9 cellular contexts compared by ENCODE assay signal in the genomic region with DNA sequence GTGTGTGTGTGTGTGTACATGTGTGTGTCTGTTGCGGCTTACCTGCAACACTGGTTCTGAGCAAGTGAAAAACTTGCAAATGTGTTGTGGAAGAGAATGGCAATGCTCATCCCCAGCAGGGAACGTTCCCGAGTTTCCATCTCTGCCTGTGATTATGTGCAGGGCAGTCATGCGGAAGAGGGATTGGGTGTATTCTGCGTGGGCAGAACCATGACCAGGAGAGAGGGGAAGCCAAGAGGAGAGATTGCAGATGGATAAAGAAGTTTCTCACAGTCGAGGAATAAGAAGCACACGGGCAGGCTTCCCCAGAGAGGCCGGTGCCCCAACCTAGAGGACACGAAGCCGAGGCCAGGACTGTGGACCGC.
DNase-seq lines count a peak whose midpoint lies in the region; ATAC-seq and TF ChIP-seq lines count a peak whose summit lies in the region.
"Had no signal": no experiment of that assay in that cellular context is flagged by ENCODE, and none has a peak within 500 bp of the region (broad histone marks: within the 10 kb centered on the region; RNA-seq: fewer than 3 reads in every experiment).

No MANE protein-coding gene starts in this region.

- H3F3A ChIP-seq in MM.1S (ENCODE audit: insufficient read depth, low read length) = peaks cover 13% of the 10 kb centered on the region; the same call in 1 of the 2 replicates

- no peak overlapping the region for H3K4me3 ChIP-seq in BLaER1
- H3K4me3 ChIP-seq in brain microvascular endothelial cell (ENCODE audit: low read depth, low read length) = peak overlapping the region; percentile 20
- H3K4me3 ChIP-seq in psoas muscle = peak overlapping the region; percentile 39
- H3K4me3 ChIP-seq in MM.1S (ENCODE audit: low read length) = no peak overlapping the region

- peaks cover 100% of the 10 kb centered on the region for H3K4me1 ChIP-seq in BLaER1
- H3K4me1 ChIP-seq in psoas muscle = peaks cover 99% of the 10 kb centered on the region
- H3K4me1 ChIP-seq in MM.1S (ENCODE audit: low read length) = peaks cover 11% of the 10 kb centered on the region; the same call in 1 of the 2 replicates

- H3K79me2 ChIP-seq in MM.1S (ENCODE audit: low read length) = no peaks in the 10 kb centered on the region

- H3K27ac ChIP-seq in BLaER1 = peak overlapping the region; percentile 82
- peak overlapping the region; percentile 95 for H3K27ac ChIP-seq in brain microvascular endothelial cell
- peak overlapping the region; percentile 80 for H3K27ac ChIP-seq in psoas muscle
- H3K27ac ChIP-seq in MM.1S (ENCODE audit: low read length) = no peak overlapping the region

- H3K9me3 ChIP-seq in BLaER1 (peaks cover 3% of the 10 kb centered on the region; the same call in 1 of the 2 replicates), psoas muscle (no peaks in the 10 kb centered on the region), MM.1S (replicated peaks; ENCODE audit: insufficient read depth, low read length) (no peaks in the 10 kb centered on the region)

- ATAC-seq in left ventricle myocardium superior (peak; percentile 13), psoas muscle (peak; percentile 17 to 27 (median 22)), HG02884 (IDR thresholded peaks at IDR 0.05; ENCODE audit: unreplicated experiment) (no peak)

- in situ Hi-C loops in brain microvascular endothelial cell (cut with HindIII; ENCODE audit: low pct_ligation_motif_present, low sequenced_read_pairs) = no loop called here

- H3K9ac ChIP-seq in BLaER1 = peak overlapping the region; percentile 59; the same call in 1 of the 2 replicates
- no peak overlapping the region for H3K9ac ChIP-seq in MM.1S (ENCODE audit: low read length)

- WGBS in psoas muscle, 3 donors = 8 to 14% (median 11%) methylated on average over 11 of the region's 11 CpGs

- H3K9me2 ChIP-seq in MM.1S (replicated peaks; ENCODE audit: insufficient read depth, low read length) = no peaks in the 10 kb centered on the region

- no peak overlapping the region for H2AFZ ChIP-seq in MM.1S (ENCODE audit: low read length)

- DNase-seq in brain microvascular endothelial cell = peak; percentile 72
- no peak for DNase-seq in left ventricle myocardium superior
- no peak for DNase-seq in psoas muscle
- no peak for DNase-seq in NAMALWA (ENCODE audit: low spot score)
- no peak for DNase-seq in MM.1S
- DNase-seq in NCI-H446 treated with DMSO at 0.1 percent for 48 hours (lab: John Stamatoyannopoulos, UW) = no peak
- DNase-seq: central memory CD4-positive, alpha-beta T cell had no signal

- H3K27me3 ChIP-seq in BLaER1 (no peaks in the 10 kb centered on the region), brain microvascular endothelial cell (replicated peaks) (no peaks in the 10 kb centered on the region), psoas muscle (ENCODE audit: insufficient read depth in 3 of 3, low read length in 2 of 3) (no peaks in the 10 kb centered on the region), MM.1S (replicated peaks; ENCODE audit: insufficient read depth, low read length) (peaks cover 91% of the 10 kb centered on the region)

- H3K36me3 ChIP-seq in BLaER1 = peaks cover 45% of the 10 kb centered on the region
- H3K36me3 ChIP-seq in brain microvascular endothelial cell (replicated peaks) = no peaks in the 10 kb centered on the region
- no peaks in the 10 kb centered on the region for H3K36me3 ChIP-seq in psoas muscle (ENCODE audit: insufficient read depth in 1 of 2, low read depth in 1 of 2)
- H3K36me3 ChIP-seq in MM.1S (replicated peaks; ENCODE audit: insufficient read depth, low read length) = no peaks in the 10 kb centered on the region

- H4K20me1 ChIP-seq in BLaER1 = peaks cover 100% of the 10 kb centered on the region
- no peaks in the 10 kb centered on the region; the same call in 1 of the 2 replicates for H4K20me1 ChIP-seq in MM.1S (ENCODE audit: insufficient read depth, low read length)

- TF ChIP-seq CTCF in brain microvascular endothelial cell (IDR thresholded peaks at IDR 0.05; ENCODE audit: low read depth, low read length, missing control alignments) (no peak), psoas muscle (IDR thresholded peaks at IDR 0.05) (no peak), MM.1S (IDR thresholded peaks at IDR 0.05; ENCODE audit: low read length) (no peak)

- intact Hi-C loops in left ventricle myocardium superior (cut with micrococcal nuclease) = loop anchor here (10.0 kb wide), 1 partner anchor 66 kb away; no protein-coding TSS in a partner anchor
- intact Hi-C loops in psoas muscle (cut with DNase I) = loop anchor here in 1 of 2 donors (5.0 kb wide), 3 partner anchors 48 to 97 kb away; no protein-coding TSS in a partner anchor

- H3K4me2 ChIP-seq in BLaER1 (peak overlapping the region; percentile 92), MM.1S (ENCODE audit: low read depth, low read length) (no peak overlapping the region)

Comparison
In these comparisons a context has a peak if more than half of its experiments do, and no peak if none do; other contexts are left out.
1. H3K4me3 ChIP-seq: peak in brain microvascular endothelial cell (single experiment) and psoas muscle (single experiment); none in BLaER1 (single experiment) and MM.1S (single experiment).